In genomic region chr1:234675561-234675960, GRCh38 we compare ENCODE assay signal across 9 cellular contexts.
DNase-seq lines count a peak whose midpoint lies in the region; ATAC-seq and TF ChIP-seq lines count a peak whose summit lies in the region.
"Had no signal": no experiment of that assay in that cellular context is flagged by ENCODE, and none has a peak within 500 bp of the region (broad histone marks: within the 10 kb centered on the region; RNA-seq: fewer than 3 reads in every experiment).

No MANE protein-coding gene starts in this region.

- POLR2A ChIA-PET in CD8-positive, alpha-beta memory T cell (lab: Charles Lee), result no interaction called here

- peak overlapping the region; percentile 64 for H2AFZ ChIP-seq in KMS-11 (ENCODE audit: low read depth)

- H3K4me3 Mint-ChIP-seq in CD8-positive, alpha-beta memory T cell, result peak overlapping the region in 4 of 7 donors; percentile 82 to 88 (median 85)
- H3K4me3 Mint-ChIP-seq in nephron progenitor cell, result peak overlapping the region; percentile 74

- no peaks in the 10 kb centered on the region for H3K27me3 ChIP-seq in CD8-positive, alpha-beta memory T cell (ENCODE audit: insufficient read depth, low read length, poor library complexity, severe bottlenecking)
- no peaks in the 10 kb centered on the region for H3K27me3 ChIP-seq in KMS-11 (ENCODE audit: insufficient read depth, low read depth)
- H3K27me3 ChIP-seq: body of pancreas had no signal

- peak overlapping the region in 3 of 8 donors; percentile 30 to 69 (median 48) for H3K27ac Mint-ChIP-seq in CD8-positive, alpha-beta memory T cell
- H3K27ac Mint-ChIP-seq in nephron progenitor cell, result no peak overlapping the region

- no peak for ATAC-seq in GM21576 (IDR thresholded peaks at IDR 0.05; ENCODE audit: unreplicated experiment)
- no peak for ATAC-seq in GM21529 (IDR thresholded peaks at IDR 0.05; ENCODE audit: unreplicated experiment)

- H3K79me2 ChIP-seq in KMS-11 (ENCODE audit: insufficient read depth, low read depth), result no peaks in the 10 kb centered on the region

- H3K9ac ChIP-seq in KMS-11, result no peak overlapping the region

- peaks cover 3 to 4% of the 10 kb centered on the region in 2 donors for H3K27me3 Mint-ChIP-seq in CD8-positive, alpha-beta memory T cell
- H3K27me3 Mint-ChIP-seq in nephron progenitor cell (ENCODE audit: low read depth, poor library complexity), result peaks cover 4% of the 10 kb centered on the region

- no peak overlapping the region for H3K4me3 ChIP-seq in CD8-positive, alpha-beta memory T cell (ENCODE audit: low read length)
- H3K4me3 ChIP-seq in KMS-11 (IDR thresholded peaks at IDR 0.05; ENCODE audit: insufficient read depth, low read depth, low read length), result no peak overlapping the region
- H3K4me3 ChIP-seq: body of pancreas had no signal

- DNase-seq in CD8-positive, alpha-beta memory T cell, result no peak
- DNase-seq in nephron progenitor cell, result no peak
- DNase-seq in ureter (ENCODE audit: low spot score), result no peak
- DNase-seq in NCI-H2171 (lab: John Stamatoyannopoulos, UW), result no peak

- H3K4me1 ChIP-seq in CD8-positive, alpha-beta memory T cell (ENCODE audit: insufficient read depth, low read length), result peaks cover 5% of the 10 kb centered on the region
- H3K4me1 ChIP-seq in KMS-11 (ENCODE audit: low read depth, poor library complexity, severe bottlenecking), result peaks cover 10% of the 10 kb centered on the region

- H3K9me3 ChIP-seq in CD8-positive, alpha-beta memory T cell (ENCODE audit: low read length), result no peaks in the 10 kb centered on the region
- H3K9me3 ChIP-seq: body of pancreas had no signal

- TF ChIP-seq CTCF in KMS-11 (conservative IDR thresholded peaks at IDR 0.05; ENCODE audit: low read depth, low read length) (no peak), nephron progenitor cell (IDR thresholded peaks at IDR 0.05) (no peak)

- H3K36me3 Mint-ChIP-seq in CD8-positive, alpha-beta memory T cell, result no peaks in the 10 kb centered on the region
- H3K36me3 Mint-ChIP-seq in nephron progenitor cell (ENCODE audit: low read depth), result no peaks in the 10 kb centered on the region

- peaks cover 6 to 13% (median 12%) of the 10 kb centered on the region in 3 donors for H3K4me1 Mint-ChIP-seq in CD8-positive, alpha-beta memory T cell
- H3K4me1 Mint-ChIP-seq in nephron progenitor cell, result peaks cover 31% of the 10 kb centered on the region

- no peaks in the 10 kb centered on the region for H4K20me1 ChIP-seq in KMS-11 (ENCODE audit: insufficient read depth)

- peak overlapping the region; percentile 17 for H3K27ac ChIP-seq in CD8-positive, alpha-beta memory T cell (ENCODE audit: low read depth, low read length)
- no peak overlapping the region for H3K27ac ChIP-seq in KMS-11
- H3K27ac ChIP-seq in cingulate gyrus (ENCODE audit: low read depth, low read length), result peak overlapping the region; percentile 90

- no peaks in the 10 kb centered on the region for H3K9me3 Mint-ChIP-seq in CD8-positive, alpha-beta memory T cell
- H3K9me3 Mint-ChIP-seq in nephron progenitor cell, result no peaks in the 10 kb centered on the region

- CTCF ChIA-PET in CD8-positive, alpha-beta memory T cell (lab: Charles Lee), result no interaction called here

- peak overlapping the region; percentile 21; the same call in 1 of the 2 replicates for H3K4me2 ChIP-seq in KMS-11

- H3K36me3 ChIP-seq in CD8-positive, alpha-beta memory T cell (ENCODE audit: insufficient read depth, low read length), result no peaks in the 10 kb centered on the region
- no peaks in the 10 kb centered on the region for H3K36me3 ChIP-seq in KMS-11 (ENCODE audit: insufficient read depth)
